15 cellular contexts compared by ENCODE assay signal in genomic region chr12:16037533-16037932, GRCh38.
A peak's percentile ranks its signal among the peaks of the same experiment; 100 is the strongest.
DNase-seq lines count a peak whose midpoint lies in the region; ATAC-seq, FAIRE-seq and TF ChIP-seq lines count a peak whose summit lies in the region.
"Had no signal": no experiment of that assay in that cellular context is flagged by ENCODE, and none has a peak within 500 bp of the region (broad histone marks: within the 10 kb centered on the region; RNA-seq: fewer than 3 reads in every experiment).

No MANE protein-coding gene starts in this region.

- H3K9me3 ChIP-seq in CD4-positive, alpha-beta memory T cell (ENCODE audit: control insufficient read depth in 1 of 2, low read length in 2 of 2) = no peaks in the 10 kb centered on the region
- H3K9me3 ChIP-seq: BE2C had no signal

- H3K4me1 ChIP-seq in CD4-positive, alpha-beta memory T cell (ENCODE audit: insufficient read depth, low read length) = no peaks in the 10 kb centered on the region
- H3K4me1 ChIP-seq: BE2C had no signal

- H3K4me3 Mint-ChIP-seq in CD4-positive, alpha-beta memory T cell = no peak overlapping the region
- H3K4me3 Mint-ChIP-seq: CD8-positive, alpha-beta T cell had no signal

- peak; percentile 45 for DNase-seq in NOMO-1 treated with DMSO at 0.1 percent for 48 hours (lab: John Stamatoyannopoulos, UW; ENCODE audit: unreplicated experiment)
- no peak for DNase-seq in NOMO-1 treated with dmso at 0.1 percent for 144 hours (lab: John Stamatoyannopoulos, UW; ENCODE audit: unreplicated experiment)
- DNase-seq in NCI-H2081 treated with DMSO at 0.1 percent for 48 hours (lab: John Stamatoyannopoulos, UW) = peak; percentile 12
- DNase-seq in bronchial epithelial cell (ENCODE audit: low read depth) = no peak
- no peak for DNase-seq in CD4-positive, alpha-beta memory T cell
- DNase-seq in NK-92 (lab: John Stamatoyannopoulos, UW; ENCODE audit: unreplicated experiment) = no peak
- DNase-seq: BE2C; CD8-positive, alpha-beta T cell; HCEC 1CT; IMR-90; Kasumi-1; NCI-H1694; NCI-H774; SHP77 treated with DMSO at 0.1 percent for 48 hours had no signal

- ATAC-seq in GM18867 (IDR thresholded peaks at IDR 0.05; ENCODE audit: unreplicated experiment) = no peak
- ATAC-seq: CD8-positive, alpha-beta T cell had no signal

- no peak overlapping the region for H3K27ac Mint-ChIP-seq in CD4-positive, alpha-beta memory T cell
- H3K27ac Mint-ChIP-seq: CD8-positive, alpha-beta T cell had no signal

- POLR2A ChIA-PET in CD4-positive, alpha-beta memory T cell (lab: Charles Lee; ENCODE audit: partially characterized antibody) = no interaction called here

- H3K36me3 Mint-ChIP-seq in CD4-positive, alpha-beta memory T cell = peaks cover 41 to 45% of the 10 kb centered on the region in 2 donors

- peaks cover 2% of the 10 kb centered on the region for H3K36me3 ChIP-seq in bronchial epithelial cell (ENCODE audit: control insufficient read depth, insufficient read depth, low read length)
- H3K36me3 ChIP-seq in CD4-positive, alpha-beta memory T cell (ENCODE audit: insufficient read depth, low read length) = no peaks in the 10 kb centered on the region
- H3K36me3 ChIP-seq: BE2C had no signal

- H3K4me3 ChIP-seq in bronchial epithelial cell (ENCODE audit: low read depth, low read length) = no peak overlapping the region
- no peak overlapping the region for H3K4me3 ChIP-seq in CD4-positive, alpha-beta memory T cell (ENCODE audit: low read length in 2 of 2)

- no peak for TF ChIP-seq CTCF in bronchial epithelial cell (IDR thresholded peaks at IDR 0.05; ENCODE audit: insufficient read depth, low read length, severe bottlenecking)

- no peaks in the 10 kb centered on the region for H3K27me3 Mint-ChIP-seq in CD4-positive, alpha-beta memory T cell

- H3K9me3 Mint-ChIP-seq in CD4-positive, alpha-beta memory T cell = peaks cover 3 to 12% (median 5%) of the 10 kb centered on the region in 8 donors

- CTCF ChIA-PET in CD4-positive, alpha-beta memory T cell (lab: Charles Lee; ENCODE audit: partially characterized antibody) = no interaction called here

- H3K27ac ChIP-seq in CD4-positive, alpha-beta memory T cell (ENCODE audit: low read depth, low read length) = no peak overlapping the region

- no peaks in the 10 kb centered on the region for H3K27me3 ChIP-seq in bronchial epithelial cell (ENCODE audit: control insufficient read depth, insufficient read depth, low read length)
- no peaks in the 10 kb centered on the region for H3K27me3 ChIP-seq in CD4-positive, alpha-beta memory T cell (ENCODE audit: insufficient read depth, low read length)
- H3K27me3 ChIP-seq: BE2C had no signal

- intact Hi-C loops in CD4-positive, alpha-beta memory T cell (cut with micrococcal nuclease) = no loop called here

- H3K4me1 Mint-ChIP-seq in CD4-positive, alpha-beta memory T cell = no peaks in the 10 kb centered on the region

- peak; percentile 18 for FAIRE-seq in bronchial epithelial cell (lab: Jason Lieb, UNC)

Comparison
In these comparisons a context has a peak if more than half of its experiments do, and no peak if none do; other contexts are left out.
1. DNase-seq: peak in NOMO-1 treated with DMSO at 0.1 percent for 48 hours (single experiment) and NCI-H2081 treated with DMSO at 0.1 percent for 48 hours (single experiment); none in NOMO-1 treated with dmso at 0.1 percent for 144 hours (single experiment), bronchial epithelial cell (single experiment), CD4-positive, alpha-beta memory T cell (0 of 5) and NK-92 (single experiment).